In the genomic region with DNA sequence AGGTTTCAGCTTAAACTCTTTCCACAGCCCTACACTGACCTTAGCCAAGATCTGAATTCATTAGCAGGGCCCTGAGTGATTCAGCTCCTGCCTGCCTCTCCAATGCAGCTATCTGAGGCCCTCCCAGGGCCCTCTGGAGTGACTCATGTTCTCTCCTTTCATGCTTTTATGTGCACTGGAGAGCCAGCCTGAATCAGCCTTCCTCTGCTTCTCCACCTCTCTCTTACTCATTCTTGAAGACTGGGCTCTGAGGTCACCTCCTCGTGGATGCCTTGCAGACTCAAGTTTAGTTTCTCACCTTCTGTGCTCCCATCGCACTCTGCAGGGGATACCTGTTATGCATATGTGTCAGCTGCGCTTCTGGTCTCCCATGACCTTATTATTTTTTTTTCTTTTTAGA, we compare ENCODE assay signal across 8 cellular contexts. TPM values are rescaled to one million over a fixed set of nuclear protein-coding genes. Genes with fewer than 3 reads are reported as not detected.
DNase-seq lines count a peak whose midpoint lies in the region; ATAC-seq and TF ChIP-seq lines count a peak whose summit lies in the region.

No MANE protein-coding gene starts in this region.

- H3K4me3 ChIP-seq in AG04450 (ENCODE audit: low read depth, low read length) = no peak overlapping the region
- H3K4me3 ChIP-seq in MM.1S (ENCODE audit: low read length) = no peak overlapping the region

- no peaks in the 10 kb centered on the region for H3K9me2 ChIP-seq in MM.1S (replicated peaks; ENCODE audit: insufficient read depth, low read length)

- no peak overlapping the region for H3K4me2 ChIP-seq in MM.1S (ENCODE audit: low read depth, low read length)

- H3K27me3 ChIP-seq in AG04450 (ENCODE audit: control insufficient read depth, insufficient read depth, low read length) (no peaks in the 10 kb centered on the region), MM.1S (replicated peaks; ENCODE audit: insufficient read depth, low read length) (no peaks in the 10 kb centered on the region)

- CTCF ChIA-PET in AG04450 (lab: Charles Lee) = interaction anchor here (1.0 to 1.6 kb wide), 2 partner anchors 53 to 331 kb away, joined by 3 to 4 read pairs; no protein-coding TSS in a partner anchor

- H3F3A ChIP-seq in MM.1S (ENCODE audit: insufficient read depth, low read length) = no peaks in the 10 kb centered on the region; the same call in 1 of the 2 replicates

- ATAC-seq in GM21576 (IDR thresholded peaks at IDR 0.05; ENCODE audit: unreplicated experiment) = no peak

- no peaks in the 10 kb centered on the region for H3K36me3 ChIP-seq in MM.1S (replicated peaks; ENCODE audit: insufficient read depth, low read length)

- H3K79me2 ChIP-seq in MM.1S (ENCODE audit: low read length) = peaks cover 9% of the 10 kb centered on the region

- DNase-seq in AG04450 (ENCODE audit: low read depth, low spot score) (peak; percentile 90), M059J (ENCODE audit: low read depth) (peak; percentile 99), kidney tubule cell (ENCODE audit: low spot score) (peak; percentile 100), MM.1S (no peak), NCI-H1092 treated with DMSO at 0.1 percent for 48 hours (lab: John Stamatoyannopoulos, UW) (no peak), ureter (ENCODE audit: low spot score) (no peak)
- peak; percentile 27 for DNase-seq in activated T-helper 9 cell treated with anti-CD3 and anti-CD28 coated beads, Interleukin-2, amount 50 U/mL, for 16 hours (ENCODE audit: low read depth)

- H3K9me3 ChIP-seq in AG04450 (ENCODE audit: control insufficient read depth, insufficient read depth, low read length) (peaks cover 3% of the 10 kb centered on the region; the same call in 1 of the 2 replicates), MM.1S (replicated peaks; ENCODE audit: insufficient read depth, low read length) (no peaks in the 10 kb centered on the region)

- no peak overlapping the region for H2AFZ ChIP-seq in MM.1S (ENCODE audit: low read length)

- POLR2A ChIA-PET in AG04450 (lab: Yijun Ruan, JAX) = no interaction called here

- no peaks in the 10 kb centered on the region for H4K20me1 ChIP-seq in MM.1S (ENCODE audit: insufficient read depth, low read length)

- no peak for TF ChIP-seq CTCF in AG04450 (IDR thresholded peaks at IDR 0.05; ENCODE audit: low read depth, low read length)
- TF ChIP-seq CTCF in MM.1S (IDR thresholded peaks at IDR 0.05; ENCODE audit: low read length) = no peak

- H3K9ac ChIP-seq in MM.1S (ENCODE audit: low read length) = no peak overlapping the region

- peaks cover 8% of the 10 kb centered on the region; the same call in 1 of the 2 replicates for H3K4me1 ChIP-seq in MM.1S (ENCODE audit: low read length)

- peak overlapping the region; percentile 81 for H3K27ac ChIP-seq in AG04450 (ENCODE audit: low read depth, low read length)
- no peak overlapping the region for H3K27ac ChIP-seq in MM.1S (ENCODE audit: low read length)

RNA-seq across cellular contexts. Expression of a gene that starts 3.1 kb away (rescaled TPM):
- 46.4 and 55.0 TPM in 2 replicates for polyA plus RNA-seq in AG04450 (2011; rRNA removed)
- 12.6 and 15.9 TPM in 2 replicates for polyA minus RNA-seq in AG04450 (2011; rRNA and poly(A)+ RNA removed)
- 74.6 and 98.3 TPM in 2 replicates for total RNA-seq in M059J (2014; rRNA removed; shearing (Covaris generic))
- total RNA-seq in ureter = 48.6 TPM

Comparison
In these comparisons a context has a peak if more than half of its experiments do, and no peak if none do; other contexts are left out.
1. DNase-seq: peak in AG04450 (single experiment), M059J (single experiment), activated T-helper 9 cell treated with anti-CD3 and anti-CD28 coated beads, Interleukin-2, amount 50 U/mL, for 16 hours (single experiment) and kidney tubule cell (single experiment); none in MM.1S (single experiment), NCI-H1092 treated with DMSO at 0.1 percent for 48 hours (single experiment) and ureter (single experiment).